In genomic region chr22:40485813-40486610, GRCh38 we compare ENCODE assay signal across 14 cellular contexts.
DNase-seq lines count a peak whose midpoint lies in the region; ATAC-seq, FAIRE-seq and TF ChIP-seq lines count a peak whose summit lies in the region.
"Had no signal": no experiment of that assay in that cellular context is flagged by ENCODE, and none has a peak within 500 bp of the region (broad histone marks: within the 10 kb centered on the region; RNA-seq: fewer than 3 reads in every experiment).

No MANE protein-coding gene starts in this region.

- peaks cover 95% of the 10 kb centered on the region for H3K79me2 ChIP-seq in astrocyte (ENCODE audit: insufficient read depth, low read length)

- H3K4me3 ChIP-seq in astrocyte (ENCODE audit: insufficient read depth, low read depth, low read length), result no peak overlapping the region
- H3K4me3 ChIP-seq in thymus (ENCODE audit: low read length), result no peak overlapping the region
- H3K4me3 ChIP-seq: dorsolateral prefrontal cortex had no signal

- 78% methylated on average over 11 of the region's 11 CpGs for WGBS in thymus

- H3K27ac Mint-ChIP-seq in activated T-cell treated with anti-CD3 and anti-CD28 coated beads, Interleukin-2, amount 50 U/mL, for 24 hours, result peak overlapping the region; percentile 57
- peak overlapping the region; percentile 47 for H3K27ac Mint-ChIP-seq in astrocyte (ENCODE audit: unreplicated experiment)
- H3K27ac Mint-ChIP-seq: stimulated activated memory B cell treated with anti-CD40 and anti-IgM and Interleukin-4, amounts not matched to agents 10 μg/mL and 1 μg/mL and 100 μg/mL, for 72 hours had no signal

- H3K27ac ChIP-seq in astrocyte (ENCODE audit: low read depth, low read length), result peak overlapping the region; percentile 32
- peak overlapping the region; percentile 1 for H3K27ac ChIP-seq in thymus (ENCODE audit: low read depth)
- H3K27ac ChIP-seq: VCaP had no signal

- H3K27me3 ChIP-seq in astrocyte (ENCODE audit: insufficient read depth, low read length) (no peaks in the 10 kb centered on the region), thymus (ENCODE audit: control insufficient read depth, insufficient read depth) (no peaks in the 10 kb centered on the region)
- H3K27me3 ChIP-seq: dorsolateral prefrontal cortex had no signal

- H3K9me3 ChIP-seq in astrocyte (ENCODE audit: insufficient read depth, low read depth, low read length) (no peaks in the 10 kb centered on the region), thymus (ENCODE audit: control insufficient read depth) (no peaks in the 10 kb centered on the region)

- H3K36me3 ChIP-seq in astrocyte (ENCODE audit: insufficient read depth, low read length) (peaks cover 4% of the 10 kb centered on the region), thymus (ENCODE audit: control insufficient read depth, insufficient read depth) (no peaks in the 10 kb centered on the region)

- peak overlapping the region; percentile 55 for H3K4me2 ChIP-seq in astrocyte (ENCODE audit: low read length)

- H2AFZ ChIP-seq in astrocyte (ENCODE audit: low read depth, low read length), result no peak overlapping the region

- H4K20me1 ChIP-seq in astrocyte (ENCODE audit: insufficient read depth, low read length), result peaks cover 48% of the 10 kb centered on the region

- FAIRE-seq in astrocyte (lab: Jason Lieb, UNC), result no peak

- no peak for TF ChIP-seq CTCF in astrocyte (IDR thresholded peaks at IDR 0.05; ENCODE audit: insufficient read depth, low read depth, low read length)

- ATAC-seq in GM18870 (IDR thresholded peaks at IDR 0.05; ENCODE audit: unreplicated experiment), result no peak
- ATAC-seq: natural killer cell treated with Interleukin-12 subunit alpha and Interleukin-12 subunit beta and Interleukin-15 and Interleukin-18, amount 100 ng/mL, for 72 hours; PC-3; stimulated activated memory B cell treated with anti-CD40 and anti-IgM and Interleukin-4, amounts not matched to agents 10 μg/mL and 1 μg/mL and 100 μg/mL, for 72 hours had no signal

- H3K4me1 Mint-ChIP-seq in activated T-cell treated with anti-CD3 and anti-CD28 coated beads, Interleukin-2, amount 50 U/mL, for 24 hours (ENCODE audit: low read depth), result peaks cover 41% of the 10 kb centered on the region
- H3K4me1 Mint-ChIP-seq in astrocyte (ENCODE audit: low read depth, unreplicated experiment), result peaks cover 19% of the 10 kb centered on the region

- H3K9ac ChIP-seq in astrocyte (ENCODE audit: low read length), result no peak overlapping the region

- H3K9me3 Mint-ChIP-seq in activated T-cell treated with anti-CD3 and anti-CD28 coated beads, Interleukin-2, amount 50 U/mL, for 24 hours, result no peaks in the 10 kb centered on the region
- H3K9me3 Mint-ChIP-seq in astrocyte (ENCODE audit: unreplicated experiment), result peaks cover under 1% of the 10 kb centered on the region
- H3K9me3 Mint-ChIP-seq: natural killer cell treated with Interleukin-12 subunit alpha and Interleukin-12 subunit beta and Interleukin-15 and Interleukin-18, amount 100 ng/mL, for 72 hours; stimulated activated memory B cell treated with anti-CD40 and anti-IgM and Interleukin-4, amounts not matched to agents 10 μg/mL and 1 μg/mL and 100 μg/mL, for 72 hours had no signal

- H3K4me1 ChIP-seq in astrocyte (ENCODE audit: insufficient read depth, low read length), result peaks cover 24% of the 10 kb centered on the region
- H3K4me1 ChIP-seq in thymus (ENCODE audit: control insufficient read depth, insufficient read depth, low read length), result peaks cover 4% of the 10 kb centered on the region

- H3K27me3 Mint-ChIP-seq in activated T-cell treated with anti-CD3 and anti-CD28 coated beads, Interleukin-2, amount 50 U/mL, for 24 hours, result no peaks in the 10 kb centered on the region
- no peaks in the 10 kb centered on the region for H3K27me3 Mint-ChIP-seq in astrocyte (ENCODE audit: low read depth, unreplicated experiment)
- H3K27me3 Mint-ChIP-seq: natural killer cell treated with Interleukin-12 subunit alpha and Interleukin-12 subunit beta and Interleukin-15 and Interleukin-18, amount 100 ng/mL, for 72 hours; stimulated activated memory B cell treated with anti-CD40 and anti-IgM and Interleukin-4, amounts not matched to agents 10 μg/mL and 1 μg/mL and 100 μg/mL, for 72 hours had no signal

- DNase-seq in activated T-cell treated with anti-CD3 and anti-CD28 coated beads, Interleukin-2, amount 50 U/mL, for 24 hours, result no peak
- no peak for DNase-seq in activated T-cell treated with anti-CD3 and anti-CD28 coated beads, Interleukin-2, amount 50 U/mL, for 1 hour
- peak; percentile 79 for DNase-seq in astrocyte (ENCODE audit: low read depth)
- peak; percentile 69 for DNase-seq in iris pigment epithelial cell (ENCODE audit: low read depth)
- no peak for DNase-seq in RKO (ENCODE audit: low spot score)
- DNase-seq in T-helper 2 cell, result no peak
- DNase-seq: NCI-H1930, PC-3 had no signal

- H3K36me3 Mint-ChIP-seq in activated T-cell treated with anti-CD3 and anti-CD28 coated beads, Interleukin-2, amount 50 U/mL, for 24 hours (ENCODE audit: low read depth), result peaks cover 4% of the 10 kb centered on the region
- H3K36me3 Mint-ChIP-seq in astrocyte (ENCODE audit: low read depth, unreplicated experiment), result peaks cover 10% of the 10 kb centered on the region
- H3K36me3 Mint-ChIP-seq: natural killer cell treated with Interleukin-12 subunit alpha and Interleukin-12 subunit beta and Interleukin-15 and Interleukin-18, amount 100 ng/mL, for 72 hours had no signal

- H3K4me3 Mint-ChIP-seq in activated T-cell treated with anti-CD3 and anti-CD28 coated beads, Interleukin-2, amount 50 U/mL, for 24 hours, result no peak overlapping the region
- no peak overlapping the region for H3K4me3 Mint-ChIP-seq in astrocyte (ENCODE audit: unreplicated experiment)
- H3K4me3 Mint-ChIP-seq: natural killer cell treated with Interleukin-12 subunit alpha and Interleukin-12 subunit beta and Interleukin-15 and Interleukin-18, amount 100 ng/mL, for 72 hours; stimulated activated memory B cell treated with anti-CD40 and anti-IgM and Interleukin-4, amounts not matched to agents 10 μg/mL and 1 μg/mL and 100 μg/mL, for 72 hours had no signal

Comparison
In these comparisons a context has a peak if more than half of its experiments do, and no peak if none do; other contexts are left out.
1. DNase-seq: peak in astrocyte (single experiment) and iris pigment epithelial cell (single experiment); none in activated T-cell treated with anti-CD3 and anti-CD28 coated beads, Interleukin-2, amount 50 U/mL, for 24 hours (single experiment), activated T-cell treated with anti-CD3 and anti-CD28 coated beads, Interleukin-2, amount 50 U/mL, for 1 hour (single experiment), RKO (single experiment) and T-helper 2 cell (0 of 5).